20 cellular contexts compared by ENCODE assay signal in the genomic region with DNA sequence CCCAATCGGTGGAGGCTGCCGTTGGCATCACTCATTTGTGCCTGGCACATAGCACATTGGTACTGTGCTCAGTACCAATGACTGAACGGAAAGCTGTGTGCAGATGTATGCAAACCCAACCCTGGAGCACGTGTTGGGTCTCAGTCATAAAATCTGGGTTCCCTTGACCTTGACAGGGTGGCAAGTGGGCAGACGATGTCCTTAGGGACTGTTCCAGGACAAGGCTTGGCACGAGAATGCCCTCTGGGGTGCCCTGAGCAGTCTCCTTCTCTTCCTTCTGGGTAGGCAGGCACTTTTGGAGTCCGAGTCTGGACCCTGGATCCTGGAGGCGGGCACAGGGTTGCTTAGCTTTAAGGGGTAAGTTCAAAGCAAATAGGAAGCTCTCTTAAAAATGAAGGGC.
"Had no signal": no experiment of that assay in that cellular context is flagged by ENCODE, and none has a peak within 500 bp of the region (broad histone marks: within the 10 kb centered on the region; RNA-seq: fewer than 3 reads in every experiment).

No MANE protein-coding gene starts in this region.

- H3K27me3 Mint-ChIP-seq: stimulated activated memory B cell treated with anti-CD40 and anti-IgM and Interleukin-4, amounts not matched to agents 10 μg/mL and 1 μg/mL and 100 μg/mL, for 72 hours; stimulated activated naive CD8-positive, alpha-beta T cell treated with anti-CD3 and anti-CD28 coated beads, Interleukin-15, amount 100 ng/mL, for 72 hours had no signal

- H3K4me3 Mint-ChIP-seq: stimulated activated memory B cell treated with anti-CD40 and anti-IgM and Interleukin-4, amounts not matched to agents 10 μg/mL and 1 μg/mL and 100 μg/mL, for 72 hours; stimulated activated naive CD8-positive, alpha-beta T cell treated with anti-CD3 and anti-CD28 coated beads, Interleukin-15, amount 100 ng/mL, for 72 hours; T-helper 2 cell treated with Interferon-gamma antibody and Interleukin-4, amounts not matched to agents 5 μg/mL and 100 μg/mL, for 36 hours had no signal

- H3K27ac Mint-ChIP-seq: activated T-helper 2 cell treated with anti-CD3 and anti-CD28 coated beads, Interferon-gamma antibody, Interleukin-2, Interleukin-4, amounts not matched to agents 10 μg/mL and 5 μg/mL and 100 μg/mL, durations not matched to agents 14 hours and 24 hours and 36 hours; stimulated activated memory B cell treated with anti-CD40 and anti-IgM and Interleukin-4, amounts not matched to agents 10 μg/mL and 1 μg/mL and 100 μg/mL, for 72 hours; stimulated activated naive CD8-positive, alpha-beta T cell treated with anti-CD3 and anti-CD28 coated beads, Interleukin-15, amount 100 ng/mL, for 72 hours had no signal

- ATAC-seq: pancreas; stimulated activated memory B cell treated with anti-CD40 and anti-IgM and Interleukin-4, amounts not matched to agents 10 μg/mL and 1 μg/mL and 100 μg/mL, for 72 hours; stimulated activated naive CD8-positive, alpha-beta T cell treated with anti-CD3 and anti-CD28 coated beads, Interleukin-15, amount 100 ng/mL, for 72 hours; upper lobe of right lung had no signal

- H3K9me3 Mint-ChIP-seq: activated T-helper 2 cell treated with anti-CD3 and anti-CD28 coated beads, Interferon-gamma antibody, Interleukin-2, Interleukin-4, amounts not matched to agents 10 μg/mL and 5 μg/mL and 100 μg/mL, durations not matched to agents 14 hours and 24 hours and 36 hours; stimulated activated memory B cell treated with anti-CD40 and anti-IgM and Interleukin-4, amounts not matched to agents 10 μg/mL and 1 μg/mL and 100 μg/mL, for 72 hours; stimulated activated naive CD8-positive, alpha-beta T cell treated with anti-CD3 and anti-CD28 coated beads, Interleukin-15, amount 100 ng/mL, for 72 hours; T-helper 2 cell treated with Interferon-gamma antibody and Interleukin-4, amounts not matched to agents 5 μg/mL and 100 μg/mL, for 36 hours had no signal

- DNase-seq: activated CD4-positive, alpha-beta T cell treated with anti-CD3 and anti-CD28 coated beads for 1 hour; activated naive CD4-positive, alpha-beta T cell treated with Interleukin-2 at 50 U/mL for 16 hours; dermis blood vessel endothelial cell; effector CD4-positive, alpha-beta T cell; left ventricle myocardium inferior; pancreas; retina; sigmoid colon; small intestine; stimulated activated CD4-positive, alpha-beta T cell treated with anti-CD3 and anti-CD28 coated beads, Interleukin-1b, Interleukin-23, amount 100 ng/mL, for 48 hours; stimulated activated CD4-positive, alpha-beta T cell treated with anti-CD3 and anti-CD28 coated beads, Interleukin-4, amount 100 ng/mL, for 4 hours; stimulated activated CD8-positive, alpha-beta memory T cell treated with anti-CD3 and anti-CD28 coated beads, Interleukin-4, amount 100 ng/mL, for 48 hours; stimulated activated naive CD8-positive, alpha-beta T cell treated with anti-CD3 and anti-CD28 coated beads, Interleukin-15, amount 100 ng/mL, for 72 hours; T-helper 1 cell; thyroid gland; upper lobe of right lung; WERI-Rb-1 had no signal

- H3K4me1 Mint-ChIP-seq: stimulated activated memory B cell treated with anti-CD40 and anti-IgM and Interleukin-4, amounts not matched to agents 10 μg/mL and 1 μg/mL and 100 μg/mL, for 72 hours had no signal
